ENCODE assay signal across 11 cellular contexts in genomic region chr11:12768731-12769673, GRCh38.
DNase-seq lines count a peak whose midpoint lies in the region; ATAC-seq and TF ChIP-seq lines count a peak whose summit lies in the region.
"Had no signal": no experiment of that assay in that cellular context is flagged by ENCODE, and none has a peak within 500 bp of the region (broad histone marks: within the 10 kb centered on the region; RNA-seq: fewer than 3 reads in every experiment).

No MANE protein-coding gene starts in this region.

- peak overlapping the region; percentile 45; the same call in 1 of the 2 replicates for H4K91ac ChIP-seq in IMR-90 (ENCODE audit: insufficient read depth, low read depth, low read length)

- H3K79me1 ChIP-seq in IMR-90 (ENCODE audit: low read depth in 1 of 2, low read length in 2 of 2) (peaks cover 58 to 95% of the 10 kb centered on the region in 2 experiments), mesendoderm (ENCODE audit: low read length) (peaks cover 47% of the 10 kb centered on the region)

- dilution Hi-C loops in IMR-90 (cut with HindIII; ENCODE audit: low sequenced_read_pairs, unreplicated experiment) = no loop called here

- H3K36me3 Mint-ChIP-seq in Caco-2 (ENCODE audit: insufficient read depth, unreplicated experiment) = peaks cover 37% of the 10 kb centered on the region

- H4K5ac ChIP-seq in IMR-90 (ENCODE audit: low read depth, low read length) (peak overlapping the region; percentile 30), mesendoderm (ENCODE audit: low read length) (no peak overlapping the region)

- TF ChIP-seq CTCF in GM13976 (IDR thresholded peaks at IDR 0.05; ENCODE audit: borderline replicate concordance, control extremely low read depth, extremely low read depth, insufficient read depth, missing control alignments) = no peak
- no peak for TF ChIP-seq CTCF in IMR-90 (conservative IDR thresholded peaks at IDR 0.05; ENCODE audit: low read depth, low read length)
- no peak for TF ChIP-seq CTCF in Caco-2 (IDR thresholded peaks at IDR 0.05; ENCODE audit: insufficient read depth in 1 of 2, low read depth in 1 of 2, low read length in 1 of 2, severe bottlenecking in 1 of 2, unreplicated experiment in 1 of 2)

- H3K36me3 ChIP-seq in IMR-90 (ENCODE audit: control insufficient read depth, insufficient read depth, low read length) (peaks cover 23% of the 10 kb centered on the region), mesendoderm (ENCODE audit: control insufficient read depth, insufficient read depth, low read length) (peaks cover 5% of the 10 kb centered on the region), Caco-2 (ENCODE audit: control insufficient read depth, insufficient read depth, low read length) (no peaks in the 10 kb centered on the region)

- H3K56ac ChIP-seq in IMR-90 (ENCODE audit: extremely low read depth, insufficient read depth, low read length) (peak overlapping the region; percentile 57), mesendoderm (ENCODE audit: low read length) (peak overlapping the region; percentile 27)

- H3K4me3 Mint-ChIP-seq in Caco-2 (ENCODE audit: unreplicated experiment) = no peak overlapping the region

- H3K27me3 ChIP-seq in IMR-90 (ENCODE audit: control insufficient read depth, insufficient read depth, low read length) (no peaks in the 10 kb centered on the region), mesendoderm (ENCODE audit: insufficient read depth, low read length, poor library complexity) (no peaks in the 10 kb centered on the region), Caco-2 (replicated peaks; ENCODE audit: control insufficient read depth, insufficient read depth, low read length) (no peaks in the 10 kb centered on the region)

- peak overlapping the region; percentile 62 for H3K14ac ChIP-seq in IMR-90 (replicated peaks; ENCODE audit: low read depth, low read length)

- H3K27ac ChIP-seq in IMR-90 (ENCODE audit: insufficient read depth, low read length) (peak overlapping the region; percentile 82), mesendoderm (ENCODE audit: low read depth, low read length) (no peak overlapping the region)

- CTCF ChIA-PET in IMR-90 (lab: Yijun Ruan, JAX) = interaction anchor here (1.3 to 1.5 kb wide), 2 partner anchors 9 to 16 kb away, joined by 3 to 4 read pairs; no protein-coding TSS in a partner anchor
- CTCF ChIA-PET in Caco-2 (lab: Charles Lee) = no interaction called here

- ATAC-seq in GM21717 (IDR thresholded peaks at IDR 0.05; ENCODE audit: unreplicated experiment) = peak; percentile 86
- ATAC-seq in IMR-90 (ENCODE audit: low read depth) = no peak
- no peak for ATAC-seq in HG03460 (IDR thresholded peaks at IDR 0.05; ENCODE audit: unreplicated experiment)

- H2AK5ac ChIP-seq in IMR-90 (ENCODE audit: low read depth, low read length) (peak overlapping the region; percentile 86), mesendoderm (ENCODE audit: low read length) (no peak overlapping the region)

- TF ChIP-seq POLR2A in IMR-90 (IDR thresholded peaks at IDR 0.05; ENCODE audit: low read depth, low read length) = no peak

- no peaks in the 10 kb centered on the region for H3K9me3 Mint-ChIP-seq in Caco-2 (ENCODE audit: unreplicated experiment)

- intact Hi-C loops in IMR-90 (cut with micrococcal nuclease) (no loop called here), Caco-2 (cut with micrococcal nuclease; ENCODE audit: unreplicated experiment) (loop anchor here (5.0 kb wide), 1 partner anchor 82 kb away; no protein-coding TSS in a partner anchor)

- DNase-seq in GM13976 (ENCODE audit: low spot score) (peak; percentile 44), IMR-90 (no peak), mesendoderm (no peak), NCI-H1694 treated with DMSO at 0.1 percent for 48 hours (lab: John Stamatoyannopoulos, UW) (no peak), Caco-2 (no peak)
- no peak for DNase-seq in effector CD4-positive, alpha-beta T cell
- DNase-seq: head of caudate nucleus; NCI-H82; stimulated activated naive CD4-positive, alpha-beta T cell treated with Interleukin-2 at 50 U/mL for 16 hours had no signal

- in situ Hi-C loops in GM13976 (cut with MboI; ENCODE audit: low sequenced_read_pairs, unreplicated experiment) (no loop called here), IMR-90 (cut with MboI; ENCODE audit: low sequenced_read_pairs) (no loop called here)

- H4K20me1 ChIP-seq in IMR-90 (ENCODE audit: insufficient read depth, low read length) = peaks cover 89% of the 10 kb centered on the region

- H3K4me1 ChIP-seq in IMR-90 (ENCODE audit: control insufficient read depth, insufficient read depth, low read length) = peaks cover 42% of the 10 kb centered on the region
- H3K4me1 ChIP-seq in mesendoderm (ENCODE audit: control insufficient read depth, low read depth, low read length) = peaks cover 11% of the 10 kb centered on the region
- peaks cover 39% of the 10 kb centered on the region for H3K4me1 ChIP-seq in Caco-2

- no peak overlapping the region for H2AFZ ChIP-seq in IMR-90 (replicated peaks; ENCODE audit: low read length, poor library complexity)

- H2BK120ac ChIP-seq in IMR-90 (ENCODE audit: low read depth, low read length) (peak overlapping the region; percentile 63), mesendoderm (ENCODE audit: low read depth, low read length) (no peak overlapping the region)

- no peaks in the 10 kb centered on the region for H3K27me3 Mint-ChIP-seq in Caco-2 (ENCODE audit: insufficient read depth, unreplicated experiment)

- H3K9me1 ChIP-seq in IMR-90 (ENCODE audit: insufficient read depth, low read length) = peaks cover 56% of the 10 kb centered on the region

- no peak for TF ChIP-seq RAD21 in IMR-90 (IDR thresholded peaks at IDR 0.05; ENCODE audit: low read length)

- peak overlapping the region; percentile 80 for H2BK20ac ChIP-seq in IMR-90 (ENCODE audit: low read depth, low read length)

- BruUV-seq in IMR-90 (replicated peaks; lab: Mats Ljungman, UMichigan) (no TSS peak), Caco-2 (replicated peaks; lab: Mats Ljungman, UMichigan) (no TSS peak)

- H3K79me2 ChIP-seq in mesendoderm (ENCODE audit: control insufficient read depth, insufficient read depth, low read length) = peaks cover 72% of the 10 kb centered on the region

- peak overlapping the region; percentile 21 for H2BK5ac ChIP-seq in IMR-90 (ENCODE audit: low read depth, low read length, poor library complexity, severe bottlenecking)
- H2BK5ac ChIP-seq in mesendoderm (ENCODE audit: low read length) = peak overlapping the region; percentile 15

- peak overlapping the region; percentile 44; the same call in 1 of the 2 replicates for H3K4me2 ChIP-seq in IMR-90 (ENCODE audit: low read depth, low read length)
- H3K4me2 ChIP-seq in mesendoderm (ENCODE audit: low read length) = no peak overlapping the region

- POLR2A ChIA-PET in IMR-90 (lab: Charles Lee; ENCODE audit: unreplicated experiment) (no interaction called here), Caco-2 (lab: Charles Lee) (interaction anchor here (1.0 kb wide), 1 partner anchor 31 kb away, joined by 3 read pairs; no protein-coding TSS in a partner anchor)

- H2BK15ac ChIP-seq in IMR-90 (ENCODE audit: low read depth, low read length) (peak overlapping the region; percentile 66; the same call in 1 of the 3 replicates), mesendoderm (replicated peaks; ENCODE audit: low read depth) (no peak overlapping the region)

- H3K4ac ChIP-seq in IMR-90 (ENCODE audit: low read depth, low read length) (peak overlapping the region; percentile 75), mesendoderm (ENCODE audit: low read depth, low read length) (no peak overlapping the region)

- no peak overlapping the region for H3K27ac Mint-ChIP-seq in Caco-2 (ENCODE audit: unreplicated experiment)

- H3K18ac ChIP-seq in IMR-90 (ENCODE audit: low read depth, low read length) (peak overlapping the region; percentile 89), mesendoderm (ENCODE audit: low read length) (no peak overlapping the region)

- H4K8ac ChIP-seq in IMR-90 (ENCODE audit: low read depth in 2 of 2, low read length in 2 of 2) = peak overlapping the region; percentile 35 to 50; a peak in 3 of 4 replicates
- no peak overlapping the region for H4K8ac ChIP-seq in mesendoderm (ENCODE audit: low read depth, low read length)

- H3K4me1 Mint-ChIP-seq in Caco-2 (ENCODE audit: low read depth, unreplicated experiment) = peaks cover 20% of the 10 kb centered on the region

- no peak overlapping the region for H3K4me3 ChIP-seq in IMR-90 (ENCODE audit: insufficient read depth, low read depth, low read length)
- no peak overlapping the region for H3K4me3 ChIP-seq in mesendoderm (ENCODE audit: low read length)
- H3K4me3 ChIP-seq in Caco-2 (ENCODE audit: low read depth, low read length) = no peak overlapping the region

- H3K23ac ChIP-seq in IMR-90 (ENCODE audit: low read depth, low read length) = peak overlapping the region; percentile 59
- no peak overlapping the region for H3K23ac ChIP-seq in mesendoderm (ENCODE audit: low read length)

- no peaks in the 10 kb centered on the region for H3K9me3 ChIP-seq in IMR-90 (ENCODE audit: control insufficient read depth, insufficient read depth, low read length)
- no peaks in the 10 kb centered on the region for H3K9me3 ChIP-seq in Caco-2

- H3K9ac ChIP-seq in IMR-90 (ENCODE audit: low read depth, low read length) (0 out of 2 replicates have a peak overlapping the region, but pooled peaks have one; percentile 16), mesendoderm (ENCODE audit: low read length) (peak overlapping the region; percentile 4)

- H2AK9ac ChIP-seq in IMR-90 (replicated peaks; ENCODE audit: low read depth, low read length, poor library complexity) = no peak overlapping the region

- WGBS in IMR-90 (ENCODE audit: extremely low coverage in 2 of 2, insufficient read length in 1 of 2), 2 experiments = no CpG with 5 or more reads among the region's 7 CpGs
- no CpG with 5 or more reads among the region's 7 CpGs for WGBS in mesendoderm (ENCODE audit: extremely low coverage, insufficient coverage, low lambda C conversion rate)

TF ChIP-seq in IMR-90, 13 proteins besides CTCF, POLR2A, EP300 and RAD21:
- 0 out of 2 replicates have a peak, but pooled peaks have one; percentile 7 for TF ChIP-seq NFE2L2 (IDR thresholded peaks at IDR 0.05; ENCODE audit: low read depth, low read length)
- TF ChIP-seq SMC3 (IDR thresholded peaks at IDR 0.05; ENCODE audit: low read depth, low read length) = no peak
- TF ChIP-seq MAFK (IDR thresholded peaks at IDR 0.05; ENCODE audit: low read depth, low read length) = 0 out of 2 replicates have a peak, but pooled peaks have one; percentile 21
TF ChIP-seq in IMR-90: peak in this region for 2.
